ENCODE assay signal across 16 cellular contexts in genomic region chr16:54411555-54411954, GRCh38.
A peak's percentile ranks its signal among the peaks of the same experiment; 100 is the strongest.
DNase-seq lines count a peak whose midpoint lies in the region; ATAC-seq, FAIRE-seq and TF ChIP-seq lines count a peak whose summit lies in the region.
"Had no signal": no experiment of that assay in that cellular context is flagged by ENCODE, and none has a peak within 500 bp of the region (broad histone marks: within the 10 kb centered on the region; RNA-seq: fewer than 3 reads in every experiment).

No MANE protein-coding gene starts in this region.

- H3K4me1 Mint-ChIP-seq in Caco-2 (ENCODE audit: low read depth, unreplicated experiment): peaks cover 7% of the 10 kb centered on the region
- peaks cover 5% of the 10 kb centered on the region for H3K4me1 Mint-ChIP-seq in astrocyte (ENCODE audit: low read depth, unreplicated experiment)
- H3K4me1 Mint-ChIP-seq in neural crest cell: peaks cover 7% of the 10 kb centered on the region
- H3K4me1 Mint-ChIP-seq: CD8-positive, alpha-beta memory T cell had no signal

- DNase-seq in Caco-2 (no peak), astrocyte (ENCODE audit: low read depth) (no peak), left ventricle myocardium superior (peak; percentile 48), neural crest cell (ENCODE audit: low read depth, low spot score) (no peak), HEK293T (ENCODE audit: extremely low spot score) (no peak)
- no peak for DNase-seq in activated naive CD4-positive, alpha-beta T cell treated with anti-CD3 and anti-CD28 coated beads, Interleukin-2, amount 50 U/mL, for 72 hours (ENCODE audit: low spot score in 2 of 2)
- DNase-seq: activated effector memory CD4-positive, alpha-beta T cell treated with Interleukin-2 at 50 U/mL for 16 hours; CD8-positive, alpha-beta memory T cell; mesenchymal stem cell; NCI-H2171; NCI-H748 treated with DMSO at 0.1 percent for 48 hours; upper lobe of right lung had no signal

- FAIRE-seq in astrocyte (lab: Jason Lieb, UNC): no peak
- FAIRE-seq: GM12878 had no signal

- H4K20me1 ChIP-seq in astrocyte (ENCODE audit: insufficient read depth, low read length): no peaks in the 10 kb centered on the region

- H3K27me3 Mint-ChIP-seq in Caco-2 (ENCODE audit: insufficient read depth, unreplicated experiment) (no peaks in the 10 kb centered on the region), astrocyte (ENCODE audit: low read depth, unreplicated experiment) (peaks cover 41% of the 10 kb centered on the region), neural crest cell (ENCODE audit: low read depth) (peaks cover 31% of the 10 kb centered on the region)

- H2AFZ ChIP-seq in astrocyte (ENCODE audit: low read depth, low read length): no peak overlapping the region

- no peak overlapping the region for H3K4me3 Mint-ChIP-seq in Caco-2 (ENCODE audit: unreplicated experiment)
- H3K4me3 Mint-ChIP-seq in astrocyte (ENCODE audit: unreplicated experiment): no peak overlapping the region
- no peak overlapping the region for H3K4me3 Mint-ChIP-seq in neural crest cell
- H3K4me3 Mint-ChIP-seq: dendritic cell treated with granulocyte-macrophage colony-stimulating factor and Interleukin-4, amounts not matched to agents 40 ng/mL and 50 ng/mL, for 4 days had no signal

- H3K79me2 ChIP-seq in astrocyte (ENCODE audit: insufficient read depth, low read length): no peaks in the 10 kb centered on the region

- H3K27ac ChIP-seq in astrocyte (ENCODE audit: low read depth, low read length): no peak overlapping the region
- H3K27ac ChIP-seq: upper lobe of right lung had no signal

- peak overlapping the region; percentile 13 for H3K4me2 ChIP-seq in astrocyte (ENCODE audit: low read length)

- intact Hi-C loops in Caco-2 (cut with micrococcal nuclease; ENCODE audit: unreplicated experiment) (loop anchor here (10.0 kb wide), 2 partner anchors 517 to 637 kb away; no protein-coding TSS in a partner anchor), left ventricle myocardium superior (cut with micrococcal nuclease) (no loop called here)

- H3K27ac Mint-ChIP-seq in Caco-2 (ENCODE audit: unreplicated experiment) (peak overlapping the region; percentile 65), astrocyte (ENCODE audit: unreplicated experiment) (no peak overlapping the region), neural crest cell (ENCODE audit: unreplicated experiment) (peak overlapping the region; percentile 12)
- no peak overlapping the region for H3K27ac Mint-ChIP-seq in activated naive CD4-positive, alpha-beta T cell treated with anti-CD3 and anti-CD28 coated beads, Interleukin-2, amount 50 U/mL, for 72 hours
- H3K27ac Mint-ChIP-seq: CD8-positive, alpha-beta memory T cell; dendritic cell treated with granulocyte-macrophage colony-stimulating factor and Interleukin-4, amounts not matched to agents 40 ng/mL and 50 ng/mL, for 4 days had no signal

- H3K36me3 Mint-ChIP-seq in Caco-2 (ENCODE audit: insufficient read depth, unreplicated experiment): no peaks in the 10 kb centered on the region
- H3K36me3 Mint-ChIP-seq in astrocyte (ENCODE audit: low read depth, unreplicated experiment): no peaks in the 10 kb centered on the region
- no peaks in the 10 kb centered on the region for H3K36me3 Mint-ChIP-seq in neural crest cell (ENCODE audit: low read depth)
- H3K36me3 Mint-ChIP-seq in activated naive CD4-positive, alpha-beta T cell treated with anti-CD3 and anti-CD28 coated beads, Interleukin-2, amount 50 U/mL, for 72 hours: no peaks in the 10 kb centered on the region
- H3K36me3 Mint-ChIP-seq: CD8-positive, alpha-beta memory T cell had no signal

- H3K9me3 ChIP-seq in Caco-2 (peaks cover 7% of the 10 kb centered on the region; the same call in 1 of the 2 replicates), astrocyte (ENCODE audit: insufficient read depth, low read depth, low read length) (no peaks in the 10 kb centered on the region)
- H3K9me3 ChIP-seq: upper lobe of right lung had no signal

- CTCF ChIA-PET in Caco-2 (lab: Charles Lee) (no interaction called here), HEK293T (lab: Yijun Ruan, JAX) (no interaction called here)

- H3K9me3 Mint-ChIP-seq in Caco-2 (ENCODE audit: unreplicated experiment): peaks cover 10% of the 10 kb centered on the region
- H3K9me3 Mint-ChIP-seq in astrocyte (ENCODE audit: unreplicated experiment): peaks cover 8% of the 10 kb centered on the region
- H3K9me3 Mint-ChIP-seq in neural crest cell: peaks cover 5% of the 10 kb centered on the region
- peaks cover 0 to 3% of the 10 kb centered on the region in 2 donors for H3K9me3 Mint-ChIP-seq in activated naive CD4-positive, alpha-beta T cell treated with anti-CD3 and anti-CD28 coated beads, Interleukin-2, amount 50 U/mL, for 72 hours
- H3K9me3 Mint-ChIP-seq: CD8-positive, alpha-beta memory T cell; dendritic cell treated with granulocyte-macrophage colony-stimulating factor and Interleukin-4, amounts not matched to agents 40 ng/mL and 50 ng/mL, for 4 days had no signal

- ATAC-seq in left ventricle myocardium superior (peak; percentile 79), GM21423 (IDR thresholded peaks at IDR 0.05; ENCODE audit: unreplicated experiment) (no peak), GM21529 (IDR thresholded peaks at IDR 0.05; ENCODE audit: unreplicated experiment) (no peak)
- ATAC-seq in activated naive CD4-positive, alpha-beta T cell treated with anti-CD3 and anti-CD28 coated beads, Interleukin-2, amount 50 U/mL, for 72 hours: no peak
- ATAC-seq: GM12878, upper lobe of right lung had no signal

- H3K27me3 ChIP-seq in Caco-2 (replicated peaks; ENCODE audit: control insufficient read depth, insufficient read depth, low read length): no peaks in the 10 kb centered on the region
- peaks cover 15% of the 10 kb centered on the region for H3K27me3 ChIP-seq in astrocyte (ENCODE audit: insufficient read depth, low read length)
- H3K27me3 ChIP-seq: upper lobe of right lung had no signal

- TF ChIP-seq CTCF in Caco-2 (IDR thresholded peaks at IDR 0.05; ENCODE audit: insufficient read depth in 1 of 2, low read depth in 1 of 2, low read length in 1 of 2, severe bottlenecking in 1 of 2, unreplicated experiment in 1 of 2) (no peak), astrocyte (IDR thresholded peaks at IDR 0.05; ENCODE audit: insufficient read depth, low read depth, low read length) (no peak), neural crest cell (conservative IDR thresholded peaks at IDR 0.05) (no peak)

- H3K4me1 ChIP-seq in Caco-2 (no peaks in the 10 kb centered on the region), astrocyte (ENCODE audit: insufficient read depth, low read length) (no peaks in the 10 kb centered on the region)
- H3K4me1 ChIP-seq: upper lobe of right lung had no signal

- no peaks in the 10 kb centered on the region for H3K36me3 ChIP-seq in Caco-2 (ENCODE audit: control insufficient read depth, insufficient read depth, low read length)
- H3K36me3 ChIP-seq in astrocyte (ENCODE audit: insufficient read depth, low read length): no peaks in the 10 kb centered on the region
- H3K36me3 ChIP-seq: upper lobe of right lung had no signal

- H3K9ac ChIP-seq in astrocyte (ENCODE audit: low read length): no peak overlapping the region

- POLR2A ChIA-PET in Caco-2 (lab: Charles Lee): no interaction called here
- POLR2A ChIA-PET in HEK293T (lab: Yijun Ruan, JAX): no interaction called here

- BruUV-seq in Caco-2 (replicated peaks; lab: Mats Ljungman, UMichigan): no TSS peak

- H3K4me3 ChIP-seq in Caco-2 (ENCODE audit: low read depth, low read length): no peak overlapping the region
- H3K4me3 ChIP-seq in astrocyte (ENCODE audit: insufficient read depth, low read depth, low read length): no peak overlapping the region
- H3K4me3 ChIP-seq: GM12878, upper lobe of right lung had no signal

TF ChIP-seq in HEK293T, 16 proteins besides CTCF, POLR2A, EP300 and RAD21:
- no peak for TF ChIP-seq NFRKB (IDR thresholded peaks at IDR 0.05)
- TF ChIP-seq SP1 (IDR thresholded peaks at IDR 0.05): no peak
- TF ChIP-seq SUZ12 (IDR thresholded peaks at IDR 0.05): no peak
- no peak for TF ChIP-seq BHLHE40 (IDR thresholded peaks at IDR 0.05; ENCODE audit: borderline replicate concordance)
- TF ChIP-seq HDGF (IDR thresholded peaks at IDR 0.05; ENCODE audit: borderline replicate concordance): no peak
- TF ChIP-seq CTBP1 (IDR thresholded peaks at IDR 0.05; ENCODE audit: borderline replicate concordance): no peak

Comparison
In these comparisons a context has a peak if more than half of its experiments do, and no peak if none do; other contexts are left out.
1. H3K27ac Mint-ChIP-seq: peak in Caco-2 (single experiment) and neural crest cell (single experiment); none in astrocyte (single experiment) and activated naive CD4-positive, alpha-beta T cell treated with anti-CD3 and anti-CD28 coated beads, Interleukin-2, amount 50 U/mL, for 72 hours (0 of 2).